Comparison of ENCODE assay signal across 23 cellular contexts in the genomic region with DNA sequence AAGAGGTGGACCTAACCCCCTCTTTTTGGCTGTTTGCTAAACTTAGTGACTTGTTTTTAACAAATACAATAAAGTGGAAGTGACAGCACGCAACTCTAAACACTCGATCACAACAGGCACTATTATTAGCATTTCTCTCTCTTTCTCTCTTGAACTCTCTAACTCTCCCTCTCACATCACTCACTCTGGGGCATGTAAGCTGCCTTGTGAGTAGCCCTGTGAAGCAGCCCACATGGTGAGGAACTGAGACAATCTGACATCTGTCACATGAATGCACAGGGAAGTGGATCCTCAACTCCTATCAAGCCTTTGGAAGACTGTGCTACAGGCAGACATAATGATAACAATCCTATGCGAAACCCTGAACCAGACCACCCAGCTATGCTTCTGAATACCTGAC.
DNase-seq lines count a peak whose midpoint lies in the region; FAIRE-seq and TF ChIP-seq lines count a peak whose summit lies in the region.
"Had no signal": no experiment of that assay in that cellular context is flagged by ENCODE, and none has a peak within 500 bp of the region (broad histone marks: within the 10 kb centered on the region; RNA-seq: fewer than 3 reads in every experiment).

No MANE protein-coding gene starts in this region.

- no peaks in the 10 kb centered on the region for H3K27me3 Mint-ChIP-seq in activated naive CD8-positive, alpha-beta T cell treated with anti-CD3 and anti-CD28 coated beads for 36 hours
- H3K27me3 Mint-ChIP-seq: CD4-positive, alpha-beta T cell had no signal

- DNase-seq in DMS 273 (lab: John Stamatoyannopoulos, UW; ENCODE audit: unreplicated experiment): peak; percentile 31
- no peak for DNase-seq in DMS 273 treated with DMSO at 0.1 percent for 48 hours (lab: John Stamatoyannopoulos, UW)
- no peak for DNase-seq in MM.1S
- no peak for DNase-seq in PC-9
- no peak for DNase-seq in frontal cortex (ENCODE audit: low spot score in 2 of 2)
- DNase-seq in activated naive CD8-positive, alpha-beta T cell treated with anti-CD3 and anti-CD28 coated beads for 36 hours: no peak
- DNase-seq in SW480 (ENCODE audit: low spot score): no peak
- DNase-seq: ACHN; CD4-positive, alpha-beta T cell; COR-L47; DMS153; H9; HFFc6; NCI-H1092; NCI-H1436 treated with DMSO at 0.1 percent for 48 hours; NCI-H1930; NCI-H526 treated with DMSO at 0.1 percent for 48 hours; Right ventricle myocardium superior had no signal

- no peaks in the 10 kb centered on the region for H3K27me3 ChIP-seq in MM.1S (replicated peaks; ENCODE audit: insufficient read depth, low read length)
- no peaks in the 10 kb centered on the region for H3K27me3 ChIP-seq in PC-9 (ENCODE audit: insufficient read depth, low read depth)
- H3K27me3 ChIP-seq in neural cell (ENCODE audit: insufficient read depth, low read depth, low read length): no peaks in the 10 kb centered on the region
- H3K27me3 ChIP-seq: BLaER1 had no signal

- no peak for TF ChIP-seq CTCF in MM.1S (IDR thresholded peaks at IDR 0.05; ENCODE audit: low read length)
- no peak for TF ChIP-seq CTCF in PC-9 (conservative IDR thresholded peaks at IDR 0.05)
- TF ChIP-seq CTCF in neural cell (IDR thresholded peaks at IDR 0.05; ENCODE audit: poor library complexity, severe bottlenecking): no peak

- H3K4me1 ChIP-seq in MM.1S (ENCODE audit: low read length) (no peaks in the 10 kb centered on the region), PC-9 (replicated peaks; ENCODE audit: insufficient read depth) (no peaks in the 10 kb centered on the region)
- H3K4me1 ChIP-seq: BLaER1 had no signal

- no peak overlapping the region for H3K4me2 ChIP-seq in MM.1S (ENCODE audit: low read depth, low read length)
- H3K4me2 ChIP-seq in PC-9: peak overlapping the region; percentile 18; the same call in 1 of the 2 replicates
- no peak overlapping the region for H3K4me2 ChIP-seq in neural cell (ENCODE audit: low read length)
- H3K4me2 ChIP-seq: BLaER1 had no signal

- H3K36me3 Mint-ChIP-seq in activated naive CD8-positive, alpha-beta T cell treated with anti-CD3 and anti-CD28 coated beads for 36 hours: no peaks in the 10 kb centered on the region

- peaks cover 1% of the 10 kb centered on the region for H3K9me3 Mint-ChIP-seq in activated naive CD8-positive, alpha-beta T cell treated with anti-CD3 and anti-CD28 coated beads for 36 hours
- H3K9me3 Mint-ChIP-seq: CD4-positive, alpha-beta T cell; H9 had no signal

- H3K27ac Mint-ChIP-seq in activated naive CD8-positive, alpha-beta T cell treated with anti-CD3 and anti-CD28 coated beads for 36 hours: no peak overlapping the region
- H3K27ac Mint-ChIP-seq: CD4-positive, alpha-beta T cell; HFFc6 had no signal

- H3K4me3 ChIP-seq in MM.1S (ENCODE audit: low read length) (no peak overlapping the region), PC-9 (no peak overlapping the region), neural cell (ENCODE audit: low read length) (no peak overlapping the region)
- H3K4me3 ChIP-seq: BLaER1 had no signal

- H3K9ac ChIP-seq in MM.1S (ENCODE audit: low read length) (no peak overlapping the region), neural cell (ENCODE audit: low read length) (no peak overlapping the region)
- H3K9ac ChIP-seq: BLaER1 had no signal

- TF ChIP-seq RAD21 in neural cell (conservative IDR thresholded peaks at IDR 0.05): no peak

- no peaks in the 10 kb centered on the region for H3K9me2 ChIP-seq in MM.1S (replicated peaks; ENCODE audit: insufficient read depth, low read length)
- no peaks in the 10 kb centered on the region for H3K9me2 ChIP-seq in PC-9 (ENCODE audit: insufficient read depth)
- H3K9me2 ChIP-seq in neural cell (ENCODE audit: insufficient read depth, low read length): no peaks in the 10 kb centered on the region

- no peaks in the 10 kb centered on the region for H4K20me1 ChIP-seq in MM.1S (ENCODE audit: insufficient read depth, low read length)
- H4K20me1 ChIP-seq in PC-9 (ENCODE audit: insufficient read depth): no peaks in the 10 kb centered on the region
- H4K20me1 ChIP-seq in neural cell (ENCODE audit: insufficient read depth): no peaks in the 10 kb centered on the region
- H4K20me1 ChIP-seq: BLaER1 had no signal

- CTCF ChIA-PET in PC-9 (lab: Charles Lee): no interaction called here

- H3K27ac ChIP-seq in MM.1S (ENCODE audit: low read length) (no peak overlapping the region), PC-9 (no peak overlapping the region), neural cell (ENCODE audit: low read length) (no peak overlapping the region)
- H3K27ac ChIP-seq: 22Rv1, BLaER1 had no signal

- intact Hi-C loops in PC-9 (cut with micrococcal nuclease; ENCODE audit: unreplicated experiment): no loop called here

- BruUV-seq in PC-9 (replicated peaks; lab: Mats Ljungman, UMichigan): no TSS peak

- no peak overlapping the region for H3K4me3 Mint-ChIP-seq in activated naive CD8-positive, alpha-beta T cell treated with anti-CD3 and anti-CD28 coated beads for 36 hours
- H3K4me3 Mint-ChIP-seq: CD4-positive, alpha-beta T cell; H9; HFFc6 had no signal

- no peak for FAIRE-seq in frontal cortex (lab: Jason Lieb, UNC)
- FAIRE-seq: G401.6, GM19239 had no signal

- POLR2A ChIA-PET in PC-9 (lab: Charles Lee; ENCODE audit: unreplicated experiment): no interaction called here

- H3K79me2 ChIP-seq in MM.1S (ENCODE audit: low read length): no peaks in the 10 kb centered on the region
- no peaks in the 10 kb centered on the region for H3K79me2 ChIP-seq in PC-9 (ENCODE audit: low read depth)
- no peaks in the 10 kb centered on the region for H3K79me2 ChIP-seq in neural cell (replicated peaks; ENCODE audit: insufficient read depth, low read length)

- peak; percentile 31 for TF ChIP-seq EP300 in neural cell (conservative IDR thresholded peaks at IDR 0.05; ENCODE audit: poor library complexity, severe bottlenecking)

- H2AFZ ChIP-seq in MM.1S (ENCODE audit: low read length): peak overlapping the region; percentile 24
- H2AFZ ChIP-seq in PC-9: no peak overlapping the region
- no peak overlapping the region for H2AFZ ChIP-seq in neural cell (ENCODE audit: low read depth, low read length)

- no peaks in the 10 kb centered on the region for H3K9me3 ChIP-seq in MM.1S (replicated peaks; ENCODE audit: insufficient read depth, low read length)
- H3K9me3 ChIP-seq in PC-9 (ENCODE audit: insufficient read depth, low read depth): no peaks in the 10 kb centered on the region
- no peaks in the 10 kb centered on the region for H3K9me3 ChIP-seq in neural cell (ENCODE audit: low read length)
- H3K9me3 ChIP-seq: BLaER1 had no signal

- no peaks in the 10 kb centered on the region for H3K36me3 ChIP-seq in MM.1S (replicated peaks; ENCODE audit: insufficient read depth, low read length)
- no peaks in the 10 kb centered on the region for H3K36me3 ChIP-seq in PC-9 (ENCODE audit: low read depth)
- no peaks in the 10 kb centered on the region for H3K36me3 ChIP-seq in neural cell (ENCODE audit: insufficient read depth, low read length)
- H3K36me3 ChIP-seq: BLaER1 had no signal

- no peaks in the 10 kb centered on the region for H3K4me1 Mint-ChIP-seq in activated naive CD8-positive, alpha-beta T cell treated with anti-CD3 and anti-CD28 coated beads for 36 hours

- H3F3A ChIP-seq in MM.1S (ENCODE audit: insufficient read depth, low read length): no peaks in the 10 kb centered on the region
- no peaks in the 10 kb centered on the region for H3F3A ChIP-seq in PC-9 (ENCODE audit: insufficient read depth, low read depth)
- H3F3A ChIP-seq in neural cell (ENCODE audit: insufficient read depth, low read length, poor library complexity, severe bottlenecking): no peaks in the 10 kb centered on the region

TF ChIP-seq in neural cell, 6 proteins besides CTCF, POLR2A, EP300 and RAD21:
- no peak for TF ChIP-seq POLR2AphosphoS5 (IDR thresholded peaks at IDR 0.05)
- no peak for TF ChIP-seq SMC3 (conservative IDR thresholded peaks at IDR 0.05; ENCODE audit: poor library complexity)
- TF ChIP-seq, protein P1, sequence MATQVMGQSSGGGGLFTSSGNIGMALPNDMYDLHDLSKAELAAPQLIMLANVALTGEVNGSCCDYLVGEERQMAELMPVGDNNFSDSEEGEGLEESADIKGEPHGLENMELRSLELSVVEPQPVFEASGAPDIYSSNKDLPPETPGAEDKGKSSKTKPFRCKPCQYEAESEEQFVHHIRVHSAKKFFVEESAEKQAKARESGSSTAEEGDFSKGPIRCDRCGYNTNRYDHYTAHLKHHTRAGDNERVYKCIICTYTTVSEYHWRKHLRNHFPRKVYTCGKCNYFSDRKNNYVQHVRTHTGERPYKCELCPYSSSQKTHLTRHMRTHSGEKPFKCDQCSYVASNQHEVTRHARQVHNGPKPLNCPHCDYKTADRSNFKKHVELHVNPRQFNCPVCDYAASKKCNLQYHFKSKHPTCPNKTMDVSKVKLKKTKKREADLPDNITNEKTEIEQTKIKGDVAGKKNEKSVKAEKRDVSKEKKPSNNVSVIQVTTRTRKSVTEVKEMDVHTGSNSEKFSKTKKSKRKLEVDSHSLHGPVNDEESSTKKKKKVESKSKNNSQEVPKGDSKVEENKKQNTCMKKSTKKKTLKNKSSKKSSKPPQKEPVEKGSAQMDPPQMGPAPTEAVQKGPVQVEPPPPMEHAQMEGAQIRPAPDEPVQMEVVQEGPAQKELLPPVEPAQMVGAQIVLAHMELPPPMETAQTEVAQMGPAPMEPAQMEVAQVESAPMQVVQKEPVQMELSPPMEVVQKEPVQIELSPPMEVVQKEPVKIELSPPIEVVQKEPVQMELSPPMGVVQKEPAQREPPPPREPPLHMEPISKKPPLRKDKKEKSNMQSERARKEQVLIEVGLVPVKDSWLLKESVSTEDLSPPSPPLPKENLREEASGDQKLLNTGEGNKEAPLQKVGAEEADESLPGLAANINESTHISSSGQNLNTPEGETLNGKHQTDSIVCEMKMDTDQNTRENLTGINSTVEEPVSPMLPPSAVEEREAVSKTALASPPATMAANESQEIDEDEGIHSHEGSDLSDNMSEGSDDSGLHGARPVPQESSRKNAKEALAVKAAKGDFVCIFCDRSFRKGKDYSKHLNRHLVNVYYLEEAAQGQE (IDR thresholded peaks at IDR 0.05; ENCODE audit: borderline replicate concordance): no peak
- no peak for TF ChIP-seq MXI1 (conservative IDR thresholded peaks at IDR 0.05; ENCODE audit: poor library complexity, severe bottlenecking)
- TF ChIP-seq EZH2 (IDR thresholded peaks at IDR 0.05; ENCODE audit: borderline replicate concordance, insufficient read depth, low read length, poor library complexity, severe bottlenecking): no peak
- TF ChIP-seq TAF1 (IDR thresholded peaks at IDR 0.05; ENCODE audit: low read depth): no peak
